ENCODE assay signal across 18 cellular contexts in genomic region chrX:109990582-109991276, GRCh38. TPM values are rescaled to one million over a fixed set of nuclear protein-coding genes. Genes with fewer than 3 reads are reported as not detected.
A peak's percentile ranks its signal among the peaks of the same experiment; 100 is the strongest.
DNase-seq lines count a peak whose midpoint lies in the region; ATAC-seq and FAIRE-seq lines count a peak whose summit lies in the region.
"Had no signal": no experiment of that assay in that cellular context is flagged by ENCODE, and none has a peak within 500 bp of the region (broad histone marks: within the 10 kb centered on the region; RNA-seq: fewer than 3 reads in every experiment).

No MANE protein-coding gene starts in this region.

- H3K36me3 ChIP-seq in CD8-positive, alpha-beta memory T cell (ENCODE audit: insufficient read depth, low read length): no peaks in the 10 kb centered on the region
- no peaks in the 10 kb centered on the region for H3K36me3 ChIP-seq in small intestine (ENCODE audit: control insufficient read depth in 2 of 2, insufficient read depth in 2 of 2, low read length in 2 of 2)
- H3K36me3 ChIP-seq: transverse colon had no signal

- no peak for FAIRE-seq in small intestine (lab: Jason Lieb, UNC)
- FAIRE-seq: frontal cortex had no signal

- H3K4me1 ChIP-seq in CD8-positive, alpha-beta memory T cell (ENCODE audit: insufficient read depth, low read length): peaks cover 19% of the 10 kb centered on the region
- no peaks in the 10 kb centered on the region for H3K4me1 ChIP-seq in small intestine (ENCODE audit: control insufficient read depth in 2 of 2, insufficient read depth in 1 of 2, low read depth in 1 of 2, low read length in 1 of 2)
- H3K4me1 ChIP-seq: transverse colon had no signal

- POLR2A ChIA-PET in CD8-positive, alpha-beta memory T cell (lab: Charles Lee): interaction anchor here (0.6 kb wide), 1 partner anchor 11 kb away, joined by 6 read pairs; no protein-coding TSS in a partner anchor
- POLR2A ChIA-PET in activated CD8-positive, alpha-beta T cell treated with anti-CD3 and anti-CD28 coated beads, Interleukin-2, amount 10 ng/mL, durations not matched to agents 7 days and 5 days (lab: Charles Lee): interaction anchor here (2.6 kb wide), 1 partner anchor 12 kb away, joined by 14 read pairs; the partner anchor contains the start of gene TMEM164

- 63 to 71% (median 64%) methylated on average over 3 of the region's 3 CpGs for whole genome bisulfite sequencing in small intestine, 3 donors

- H3K4me1 Mint-ChIP-seq in CD8-positive, alpha-beta memory T cell: peaks cover 32 to 34% (median 33%) of the 10 kb centered on the region in 3 donors
- peaks cover 43% of the 10 kb centered on the region for H3K4me1 Mint-ChIP-seq in activated CD8-positive, alpha-beta T cell treated with anti-CD3 and anti-CD28 coated beads, Interleukin-2, amount 10 ng/mL, durations not matched to agents 7 days and 5 days (ENCODE audit: low read depth)

- DNase-seq in CD8-positive, alpha-beta memory T cell: peak in 1 of 5 donors; percentile 6
- DNase-seq in activated CD8-positive, alpha-beta T cell treated with anti-CD3 and anti-CD28 coated beads, Interleukin-2, amount 10 ng/mL, durations not matched to agents 7 days and 5 days: no peak
- no peak for DNase-seq in SW480 (ENCODE audit: low spot score)
- no peak for DNase-seq in small intestine
- DNase-seq: activated gamma-delta T cell; AML-193; DMS 273 treated with DMSO at 0.1 percent for 48 hours; NCI-H2081 treated with DMSO at 0.1 percent for 48 hours; NCI-H82; SK-N-SH; stimulated activated naive B cell treated with anti-CD40 and anti-IgM and Interleukin-4, amounts not matched to agents 10 μg/mL and 1 μg/mL and 100 μg/mL, for 72 hours; transverse colon had no signal

- no peak overlapping the region for H3K4me3 ChIP-seq in CD8-positive, alpha-beta memory T cell (ENCODE audit: low read length)
- no peak overlapping the region for H3K4me3 ChIP-seq in small intestine (ENCODE audit: low read depth in 1 of 2, low read length in 2 of 2)
- H3K4me3 ChIP-seq: coronary artery, transverse colon had no signal

- H3K27ac Mint-ChIP-seq in CD8-positive, alpha-beta memory T cell: peak overlapping the region; percentile 16 to 78 (median 66)
- peak overlapping the region; percentile 65 for H3K27ac Mint-ChIP-seq in activated CD8-positive, alpha-beta T cell treated with anti-CD3 and anti-CD28 coated beads, Interleukin-2, amount 10 ng/mL, durations not matched to agents 7 days and 5 days
- H3K27ac Mint-ChIP-seq: stimulated activated naive B cell treated with anti-CD40 and anti-IgM and Interleukin-4, amounts not matched to agents 10 μg/mL and 1 μg/mL and 100 μg/mL, for 72 hours had no signal

- H3K27ac ChIP-seq in CD8-positive, alpha-beta memory T cell (ENCODE audit: low read depth, low read length): no peak overlapping the region
- no peak overlapping the region for H3K27ac ChIP-seq in small intestine (ENCODE audit: low read depth in 1 of 2, low read length in 1 of 2)
- H3K27ac ChIP-seq: coronary artery, transverse colon had no signal

- H3K27me3 Mint-ChIP-seq in CD8-positive, alpha-beta memory T cell: peaks cover 0 to 2% of the 10 kb centered on the region in 2 donors
- no peaks in the 10 kb centered on the region for H3K27me3 Mint-ChIP-seq in activated CD8-positive, alpha-beta T cell treated with anti-CD3 and anti-CD28 coated beads, Interleukin-2, amount 10 ng/mL, durations not matched to agents 7 days and 5 days (ENCODE audit: low read depth)

- H3K9me3 Mint-ChIP-seq in CD8-positive, alpha-beta memory T cell: no peaks in the 10 kb centered on the region
- no peaks in the 10 kb centered on the region for H3K9me3 Mint-ChIP-seq in activated CD8-positive, alpha-beta T cell treated with anti-CD3 and anti-CD28 coated beads, Interleukin-2, amount 10 ng/mL, durations not matched to agents 7 days and 5 days (ENCODE audit: insufficient read depth)
- H3K9me3 Mint-ChIP-seq: stimulated activated naive B cell treated with anti-CD40 and anti-IgM and Interleukin-4, amounts not matched to agents 10 μg/mL and 1 μg/mL and 100 μg/mL, for 72 hours had no signal

- H3K4me3 Mint-ChIP-seq in CD8-positive, alpha-beta memory T cell: peak overlapping the region in 6 of 7 donors; percentile 8 to 60 (median 28)
- peak overlapping the region; percentile 23 for H3K4me3 Mint-ChIP-seq in activated CD8-positive, alpha-beta T cell treated with anti-CD3 and anti-CD28 coated beads, Interleukin-2, amount 10 ng/mL, durations not matched to agents 7 days and 5 days
- H3K4me3 Mint-ChIP-seq: stimulated activated naive B cell treated with anti-CD40 and anti-IgM and Interleukin-4, amounts not matched to agents 10 μg/mL and 1 μg/mL and 100 μg/mL, for 72 hours had no signal

- CTCF ChIA-PET in CD8-positive, alpha-beta memory T cell (lab: Charles Lee): interaction anchor here (2.5 kb wide), 1 partner anchor 12 kb away, joined by 6 read pairs; the partner anchor contains the start of gene TMEM164
- CTCF ChIA-PET in activated CD8-positive, alpha-beta T cell treated with anti-CD3 and anti-CD28 coated beads, Interleukin-2, amount 10 ng/mL, durations not matched to agents 7 days and 5 days (lab: Charles Lee): interaction anchor here (1.0 to 1.2 kb wide), 4 partner anchors 12 to 156 kb away, joined by 3 read pairs; partner anchors contain the start of gene TMEM164

- H3K27me3 ChIP-seq in CD8-positive, alpha-beta memory T cell (ENCODE audit: insufficient read depth, low read length, poor library complexity, severe bottlenecking): no peaks in the 10 kb centered on the region
- no peaks in the 10 kb centered on the region for H3K27me3 ChIP-seq in small intestine (ENCODE audit: control insufficient read depth in 2 of 2, insufficient read depth in 2 of 2, low read length in 2 of 2)
- H3K27me3 ChIP-seq: transverse colon had no signal

- H3K9me3 ChIP-seq in CD8-positive, alpha-beta memory T cell (ENCODE audit: low read length): no peaks in the 10 kb centered on the region
- no peaks in the 10 kb centered on the region for H3K9me3 ChIP-seq in small intestine (ENCODE audit: control insufficient read depth, low read depth)
- H3K9me3 ChIP-seq: SK-N-SH, transverse colon had no signal

- ATAC-seq in GM18867 (IDR thresholded peaks at IDR 0.05; ENCODE audit: unreplicated experiment) (peak; percentile 62), HG03432 (IDR thresholded peaks at IDR 0.05; ENCODE audit: unreplicated experiment) (peak; percentile 64)
- no peak for ATAC-seq in activated CD8-positive, alpha-beta T cell treated with anti-CD3 and anti-CD28 coated beads, Interleukin-2, amount 10 ng/mL, durations not matched to agents 7 days and 5 days
- no peak for ATAC-seq in activated CD4-positive, CD25-positive, alpha-beta regulatory T cell treated with anti-CD3 and anti-CD28 coated beads, Interleukin-2, amount 50 U/mL, for 24 hours
- ATAC-seq: Panc1; stimulated activated naive B cell treated with anti-CD40 and anti-IgM and Interleukin-4, amounts not matched to agents 10 μg/mL and 1 μg/mL and 100 μg/mL, for 72 hours had no signal

- H3K36me3 Mint-ChIP-seq in CD8-positive, alpha-beta memory T cell: no peaks in the 10 kb centered on the region
- no peaks in the 10 kb centered on the region for H3K36me3 Mint-ChIP-seq in activated CD8-positive, alpha-beta T cell treated with anti-CD3 and anti-CD28 coated beads, Interleukin-2, amount 10 ng/mL, durations not matched to agents 7 days and 5 days (ENCODE audit: low read depth)
- H3K36me3 Mint-ChIP-seq: stimulated activated naive B cell treated with anti-CD40 and anti-IgM and Interleukin-4, amounts not matched to agents 10 μg/mL and 1 μg/mL and 100 μg/mL, for 72 hours had no signal

RNA-seq across cellular contexts. Expression of gene TMEM164, which starts 12.2 kb away (rescaled TPM):
- 10 to 100 TPM; 11.6 to 13.2 TPM for total RNA-seq in CD8-positive, alpha-beta memory T cell
- 3.2 TPM for polyA plus RNA-seq in CD8-positive, alpha-beta memory T cell
- total RNA-seq in activated CD8-positive, alpha-beta T cell treated with anti-CD3 and anti-CD28 coated beads, Interleukin-2, amount 10 ng/mL, durations not matched to agents 7 days and 5 days: 10 to 100 TPM; 17.5 to 24.1 TPM
- 10 to 100 TPM; 17.0 to 26.0 (median 18.4) TPM for polyA plus RNA-seq in small intestine

Comparison
In these comparisons a context has a peak if more than half of its experiments do, and no peak if none do; other contexts are left out.
1. ATAC-seq: peak in GM18867 (single experiment) and HG03432 (single experiment); none in activated CD8-positive, alpha-beta T cell treated with anti-CD3 and anti-CD28 coated beads, Interleukin-2, amount 10 ng/mL, durations not matched to agents 7 days and 5 days (single experiment) and activated CD4-positive, CD25-positive, alpha-beta regulatory T cell treated with anti-CD3 and anti-CD28 coated beads, Interleukin-2, amount 50 U/mL, for 24 hours (0 of 2).